In genomic region chr5:76601470-76601869, GRCh38 we compare ENCODE assay signal across 8 cellular contexts. TPM values are rescaled to one million over a fixed set of nuclear protein-coding genes. Genes with fewer than 3 reads are reported as not detected.
DNase-seq lines count a peak whose midpoint lies in the region; ATAC-seq, FAIRE-seq and TF ChIP-seq lines count a peak whose summit lies in the region.

No MANE protein-coding gene starts in this region.

- no peaks in the 10 kb centered on the region for H3K9me3 Mint-ChIP-seq in CD8-positive, alpha-beta T cell

- no peak for TF ChIP-seq POLR2A in K562 (conservative IDR thresholded peaks at IDR 0.05)

- in situ Hi-C loops in K562 (cut with MboI), result loop anchor here (5.0 to 10.0 kb wide), 2 partner anchors 41 to 413 kb away; no protein-coding TSS in a partner anchor

- peak; percentile 69 for TF ChIP-seq CTCF in CD8-positive, alpha-beta T cell (IDR thresholded peaks at IDR 0.05)
- TF ChIP-seq CTCF in K562 (IDR thresholded peaks at IDR 0.05 in 2 of 3, conservative IDR thresholded peaks at IDR 0.05 in 1 of 3; ENCODE audit: insufficient read depth in 2 of 3, low read depth in 1 of 3, low read length in 3 of 3), result peak; percentile 77 to 91 (median 77)

- no peak overlapping the region for H3K27ac Mint-ChIP-seq in CD8-positive, alpha-beta T cell

- peak; percentile 69 for ATAC-seq in CD8-positive, alpha-beta T cell
- ATAC-seq in K562 (peak; percentile 90), HG03378 (IDR thresholded peaks at IDR 0.05; ENCODE audit: unreplicated experiment) (no peak), HG02798 (IDR thresholded peaks at IDR 0.05; ENCODE audit: poor library complexity, unreplicated experiment) (no peak)

- FAIRE-seq in GM18507 (lab: Jason Lieb, UNC) (peak; percentile 90), K562 (lab: Jason Lieb, UNC) (peak; percentile 94)

- H3K27me3 ChIP-seq in CD8-positive, alpha-beta T cell (ENCODE audit: insufficient read depth, low read length), result no peaks in the 10 kb centered on the region
- H3K27me3 ChIP-seq in K562 (ENCODE audit: control insufficient read depth in 2 of 2, insufficient read depth in 2 of 2, low read length in 2 of 2) (no peaks in the 10 kb centered on the region), iPS DF 6.9 (ENCODE audit: control insufficient read depth, insufficient read depth, low read length) (no peaks in the 10 kb centered on the region)

- H3K79me2 ChIP-seq in K562 (ENCODE audit: control insufficient read depth, insufficient read depth, low read length), result no peaks in the 10 kb centered on the region

- H3K9me3 ChIP-seq in CD8-positive, alpha-beta T cell (ENCODE audit: low read length), result no peaks in the 10 kb centered on the region
- H3K9me3 ChIP-seq in K562 (replicated peaks; ENCODE audit: control insufficient read depth, insufficient read depth, low read depth, low read length) (no peaks in the 10 kb centered on the region), iPS DF 6.9 (ENCODE audit: control insufficient read depth, insufficient read depth, low read length) (no peaks in the 10 kb centered on the region)

- no peaks in the 10 kb centered on the region for H3K4me1 Mint-ChIP-seq in CD8-positive, alpha-beta T cell (ENCODE audit: low read depth)

- H3K9ac ChIP-seq in K562 (ENCODE audit: insufficient read depth in 1 of 2, low read depth in 2 of 2, low read length in 2 of 2), result no peak overlapping the region

- DNase-seq in CD8-positive, alpha-beta T cell, result peak in 2 of 7 experiments; percentile 14 to 19
- DNase-seq in GM18507 (ENCODE audit: extremely low spot score, insufficient read length, low read depth), result peak; percentile 8
- DNase-seq in NCI-H345 treated with DMSO at 0.1 percent for 48 hours (lab: John Stamatoyannopoulos, UW; ENCODE audit: unreplicated experiment), result peak; percentile 13
- DNase-seq in K562 (ENCODE audit: extremely low read depth in 1 of 4, low spot score in 3 of 4), result peak; percentile 46 to 76 (median 56)
- peak; percentile 37 for DNase-seq in iPS DF 6.9 (ENCODE audit: low read depth, low spot score)
- peak; percentile 44 for DNase-seq in smooth muscle cell of the brain vasculature (ENCODE audit: low read depth, low spot score)

- BruUV-seq in K562 (replicated peaks; lab: Mats Ljungman, UMichigan), result no TSS peak

- no peak overlapping the region for H3K27ac ChIP-seq in CD8-positive, alpha-beta T cell (ENCODE audit: low read depth, low read length)
- no peak overlapping the region for H3K27ac ChIP-seq in K562 (ENCODE audit: extremely low read depth, low read depth, low read length)
- H3K27ac ChIP-seq in iPS DF 6.9 (ENCODE audit: low read length), result no peak overlapping the region

- peaks cover 78% of the 10 kb centered on the region for H3K36me3 Mint-ChIP-seq in CD8-positive, alpha-beta T cell

- H3K9me1 ChIP-seq in K562 (ENCODE audit: control insufficient read depth, insufficient read depth, low read length), result no peaks in the 10 kb centered on the region

- CTCF ChIA-PET in CD8-positive, alpha-beta T cell (lab: Charles Lee), result interaction anchor here (0.6 to 7.1 kb wide), 14 partner anchors 9 to 198 kb away, joined by 3 to 67 read pairs (median 5); no protein-coding TSS in a partner anchor
- CTCF ChIA-PET in K562 (lab: Yijun Ruan, JAX; ENCODE audit: low intra/inter-chr PET ratio), result interaction anchor here (0.6 to 4.1 kb wide), 7 partner anchors 37 to 414 kb away, joined by 3 to 42 read pairs (median 4); no protein-coding TSS in a partner anchor

- H3K4me3 Mint-ChIP-seq in CD8-positive, alpha-beta T cell, result no peak overlapping the region

- H3K4me1 ChIP-seq in CD8-positive, alpha-beta T cell (ENCODE audit: insufficient read depth, low read length), result no peaks in the 10 kb centered on the region
- no peaks in the 10 kb centered on the region for H3K4me1 ChIP-seq in K562 (replicated peaks in 1 of 2; ENCODE audit: control insufficient read depth in 2 of 2, insufficient read depth in 2 of 2, low read length in 2 of 2)
- no peaks in the 10 kb centered on the region for H3K4me1 ChIP-seq in iPS DF 6.9 (ENCODE audit: control insufficient read depth, insufficient read depth, low read length)

- intact Hi-C loops in CD8-positive, alpha-beta T cell (cut with DNase I, micrococcal nuclease), result loop anchor here (1.0 to 5.0 kb wide), 4 partner anchors 40 to 421 kb away; partner anchors contain the start of gene F2R (in 1 of the 2)
- intact Hi-C loops in K562 (cut with micrococcal nuclease), result loop anchor here (1.0 to 5.0 kb wide), 5 partner anchors 40 to 415 kb away; partner anchors contain the start of gene F2R

- TF ChIP-seq RAD21 in K562 (CRISPR knock-in tag; conservative IDR thresholded peaks at IDR 0.05 in 1 of 2, IDR thresholded peaks at IDR 0.05 in 1 of 2), result peak; percentile 87 to 96

- H3K4me2 ChIP-seq in K562 (ENCODE audit: insufficient read depth, low read length), result no peak overlapping the region

- no peak overlapping the region for H2AFZ ChIP-seq in K562 (ENCODE audit: low read depth, low read length)

- no peaks in the 10 kb centered on the region for H4K20me1 ChIP-seq in K562 (replicated peaks; ENCODE audit: control insufficient read depth, insufficient read depth, low read length)

- H3K27me3 Mint-ChIP-seq in CD8-positive, alpha-beta T cell (ENCODE audit: low read depth), result no peaks in the 10 kb centered on the region

- POLR2A ChIA-PET in CD8-positive, alpha-beta T cell (lab: Charles Lee), result interaction anchor here (0.6 to 1.0 kb wide), 2 partner anchors 13 to 173 kb away, joined by 3 to 5 read pairs; no protein-coding TSS in a partner anchor
- POLR2A ChIA-PET in K562 (lab: Yijun Ruan, JAX), result interaction anchor here (0.7 to 1.0 kb wide), 3 partner anchors 10 to 173 kb away, joined by 3 to 4 read pairs (median 4); no protein-coding TSS in a partner anchor

- H3K36me3 ChIP-seq in CD8-positive, alpha-beta T cell (ENCODE audit: insufficient read depth, low read length), result peaks cover 25% of the 10 kb centered on the region
- no peaks in the 10 kb centered on the region for H3K36me3 ChIP-seq in K562 (ENCODE audit: control insufficient read depth, insufficient read depth, low read length)
- H3K36me3 ChIP-seq in iPS DF 6.9 (ENCODE audit: control insufficient read depth, insufficient read depth, low read length), result no peaks in the 10 kb centered on the region

- TF ChIP-seq EP300 in K562 (IDR thresholded peaks at IDR 0.05; ENCODE audit: low read length), result no peak

- no peak overlapping the region for H3K4me3 ChIP-seq in CD8-positive, alpha-beta T cell (ENCODE audit: low read depth, low read length)
- H3K4me3 ChIP-seq in K562 (no peak overlapping the region), iPS DF 6.9 (ENCODE audit: low read length) (no peak overlapping the region)

- WGBS in K562 (ENCODE audit: insufficient coverage, low coverage, missing lambda C conversion rate), result 6% methylated on average over 3 of the region's 3 CpGs
- no CpG with 5 or more reads among the region's 3 CpGs for WGBS in iPS DF 6.9 (ENCODE audit: insufficient coverage, insufficient read length)

TF ChIP-seq in K562, 482 proteins besides CTCF, POLR2A, EP300 and RAD21 (continues in another document):
- TF ChIP-seq ZC3H4 (CRISPR knock-in tag; IDR thresholded peaks at IDR 0.05; ENCODE audit: borderline replicate concordance), result no peak
- TF ChIP-seq NFXL1 (CRISPR knock-in tag; IDR thresholded peaks at IDR 0.05), result no peak
- TF ChIP-seq JUND (IDR thresholded peaks at IDR 0.05; ENCODE audit: borderline replicate concordance, low read depth, low read length), result 0 out of 2 replicates have a peak, but pooled peaks have one; percentile 10
- no peak for TF ChIP-seq JUND (tag; IDR thresholded peaks at IDR 0.05; ENCODE audit: borderline replicate concordance, low read depth, low read length)
- no peak for TF ChIP-seq GTF2E2 (tag; IDR thresholded peaks at IDR 0.05)
- TF ChIP-seq ASH1L (IDR thresholded peaks at IDR 0.05; ENCODE audit: borderline replicate concordance, low read depth, partially characterized antibody), result no peak
- no peak for TF ChIP-seq HOXB6 (CRISPR knock-in tag; IDR thresholded peaks at IDR 0.05; ENCODE audit: borderline replicate concordance)
- TF ChIP-seq GTF2A2 (tag; IDR thresholded peaks at IDR 0.05), result no peak

RNA-seq across cellular contexts. Expression of gene F2RL2, which starts 21.7 kb away (rescaled TPM):
- total RNA-seq in CD8-positive, alpha-beta T cell, result not detected
- total RNA-seq in K562 (2011; cell fraction: chromatin; rRNA removed; ENCODE audit: low replicate concordance), result 0.30 and 0.99 TPM in 2 replicates
- total RNA-seq in K562 (2011; cell fraction: nucleolus; rRNA removed), result 0.26 and 0.33 TPM in 2 replicates
- 0.66 and 0.76 TPM in 2 replicates for total RNA-seq in K562 (2011; cell fraction: nucleoplasm; rRNA removed)
- total RNA-seq in K562 (2014; rRNA removed) (not detected in 2 replicates), K562 (2014; rRNA removed; fragmentation: Illumina TruSeq; extraction: Trizol) (0.10 TPM in 1 of 2 replicates, not detected in the other), K562 (2015; rRNA removed; fragmentation: Illumina TruSeq; extraction: Trizol) (not detected in 2 replicates), K562 (2021) (0.07 and 0.09 TPM in 2 replicates)
- polyA plus RNA-seq in K562 (2011; rRNA removed) (0.07 and 0.14 TPM in 2 replicates), K562 (2014; fragmentation: Illumina TruSeq; extraction: Trizol) (0.10 and 0.12 TPM in 2 replicates), K562 (2014; fragmentation: Nextera tagmentation; extraction: Ambion mirVana) (under 1 TPM; 0.03 to 0.06 TPM), K562 (2014; rRNA removed) (0.05 TPM in 1 of 2 replicates, not detected in the other)
- 0.06 and 0.32 TPM in 2 replicates for polyA plus RNA-seq in K562 (2011; cell fraction: cytosol; rRNA removed)
- polyA plus RNA-seq in K562 (2011; cell fraction: nucleus; rRNA removed), result 0.09 and 0.25 TPM in 2 replicates
- 0.14 and 0.17 TPM in 2 replicates for polyA plus RNA-seq in K562 (2012)
- polyA minus RNA-seq in K562 (2011; rRNA and poly(A)+ RNA removed), result 0.14 and 0.30 TPM in 2 replicates
- polyA minus RNA-seq in K562 (2011; cell fraction: cytosol; rRNA and poly(A)+ RNA removed), result not detected in 2 replicates
- 0.11 TPM in 1 of 2 replicates, not detected in the other for polyA minus RNA-seq in K562 (2011; cell fraction: nucleus; rRNA and poly(A)+ RNA removed)

Comparison
In these comparisons a context has a peak if more than half of its experiments do, and no peak if none do; other contexts are left out.
1. ATAC-seq: peak in CD8-positive, alpha-beta T cell (single experiment) and K562 (single experiment); none in HG03378 (single experiment) and HG02798 (single experiment).